Comparison of ENCODE assay signal across 11 cellular contexts in genomic region chr1:6002714-6003501, GRCh38. TPM values are rescaled to one million over a fixed set of nuclear protein-coding genes. Genes with fewer than 3 reads are reported as not detected.
DNase-seq lines count a peak whose midpoint lies in the region; ATAC-seq and TF ChIP-seq lines count a peak whose summit lies in the region.
"Had no signal": no experiment of that assay in that cellular context is flagged by ENCODE, and none has a peak within 500 bp of the region (broad histone marks: within the 10 kb centered on the region; RNA-seq: fewer than 3 reads in every experiment).

No MANE protein-coding gene starts in this region.

- in situ Hi-C loops in Panc1 (cut with HindIII; ENCODE audit: low pct_unique_long_range_greater_than_20kb, low sequenced_read_pairs): no loop called here

- no peak for TF ChIP-seq POLR2A in HCT116 (IDR thresholded peaks at IDR 0.05; ENCODE audit: borderline replicate concordance, extremely low read depth, insufficient read depth, insufficient read length)

- no peak for TF ChIP-seq RAD21 in HCT116 (IDR thresholded peaks at IDR 0.05; ENCODE audit: low read depth)

- H3K27ac ChIP-seq in HCT116 (ENCODE audit: low read depth, low read length) (no peak overlapping the region; the same call in 1 of the 2 replicates), Panc1 (ENCODE audit: low read length) (no peak overlapping the region), right atrium auricular region (peak overlapping the region; percentile 83 to 85)
- H3K27ac ChIP-seq: colonic mucosa had no signal

- no peak overlapping the region for H3K9ac ChIP-seq in HCT116 (ENCODE audit: low read length)

- no peak overlapping the region for H2AFZ ChIP-seq in HCT116 (ENCODE audit: low read depth, low read length, poor library complexity, severe bottlenecking)

- peak; percentile 55 for ATAC-seq in HCT116
- peak; percentile 34 for ATAC-seq in Panc1

- H3K4me3 ChIP-seq in HCT116 (replicated peaks in 1 of 2; ENCODE audit: low read depth in 1 of 2, low read length in 2 of 2) (no peak overlapping the region), Panc1 (ENCODE audit: low read depth in 2 of 2, low read length in 2 of 2) (no peak overlapping the region), right atrium auricular region (peak overlapping the region in 1 of 2 donors; percentile 9)
- H3K4me3 ChIP-seq: colonic mucosa had no signal

- intact Hi-C loops in HCT116 (cut with micrococcal nuclease): no loop called here
- intact Hi-C loops in Panc1 (cut with micrococcal nuclease; ENCODE audit: unreplicated experiment): no loop called here

- DNase-seq in HCT116 (ENCODE audit: low read depth, low spot score) (no peak), Panc1 (ENCODE audit: low read depth, low spot score) (no peak), right atrium auricular region (ENCODE audit: low spot score) (no peak), retina (peak; percentile 66), activated gamma-delta T cell treated with Interleukin-2 at 50 U/mL for 16 hours (no peak), cortex of kidney (lab: John Stamatoyannopoulos, UW) (no peak), GDM1 (lab: John Stamatoyannopoulos, UW) (no peak)
- DNase-seq: activated naive CD4-positive, alpha-beta T cell treated with Interleukin-2 at 50 U/mL for 16 hours; colonic mucosa; NCI-H1694 treated with DMSO at 0.1 percent for 48 hours; SIG-M5 had no signal

- H4K20me1 ChIP-seq in HCT116 (ENCODE audit: insufficient read depth): no peaks in the 10 kb centered on the region

- H3K4me2 ChIP-seq in HCT116 (ENCODE audit: low read length): no peak overlapping the region

- no peaks in the 10 kb centered on the region for H3K79me2 ChIP-seq in HCT116 (ENCODE audit: insufficient read depth, low read length)

- CTCF ChIA-PET in HCT116 (lab: Charles Lee): no interaction called here
- CTCF ChIA-PET in Panc1 (lab: Charles Lee): interaction anchor here (1.3 kb wide), 1 partner anchor 32 kb away, joined by 3 read pairs; no protein-coding TSS in a partner anchor

- POLR2A ChIA-PET in HCT116 (lab: Charles Lee) (no interaction called here), Panc1 (lab: Charles Lee) (interaction anchor here (0.5 kb wide), 1 partner anchor 207 kb away, joined by 3 read pairs; no protein-coding TSS in a partner anchor)

- BruUV-seq in HCT116 (replicated peaks; lab: Mats Ljungman, UMichigan): no TSS peak
- no TSS peak for BruUV-seq in Panc1 (replicated peaks; lab: Mats Ljungman, UMichigan)

- RAD21 ChIA-PET in HCT116 (lab: Charles Lee; ENCODE audit: low non-redundant PET in 1 of 2, low total read pairs in 2 of 2, uncharacterized antibody in 2 of 2, unreplicated experiment in 2 of 2): no interaction called here

- H3K9me3 ChIP-seq in HCT116 (ENCODE audit: control insufficient read depth in 1 of 2, insufficient read depth in 1 of 2, low read depth in 1 of 2, low read length in 2 of 2) (no peaks in the 10 kb centered on the region), Panc1 (ENCODE audit: control insufficient read depth, insufficient read depth, low read depth, low read length) (no peaks in the 10 kb centered on the region), right atrium auricular region (no peaks in the 10 kb centered on the region)
- H3K9me3 ChIP-seq: colonic mucosa had no signal

- no peaks in the 10 kb centered on the region for H3K9me2 ChIP-seq in HCT116 (ENCODE audit: insufficient read depth)

- H3K4me1 ChIP-seq in HCT116 (ENCODE audit: control insufficient read depth in 1 of 2, insufficient read depth in 2 of 2, low read length in 2 of 2): peaks cover 7 to 9% of the 10 kb centered on the region in 2 experiments
- peaks cover 5% of the 10 kb centered on the region; the same call in 1 of the 2 replicates for H3K4me1 ChIP-seq in Panc1 (ENCODE audit: control insufficient read depth, insufficient read depth, low read length)
- peaks cover 0 to 25% of the 10 kb centered on the region in 2 donors for H3K4me1 ChIP-seq in right atrium auricular region
- H3K4me1 ChIP-seq: colonic mucosa had no signal

- no peak for TF ChIP-seq CTCF in HCT116 (IDR thresholded peaks at IDR 0.05 in 2 of 3, conservative IDR thresholded peaks at IDR 0.05 in 1 of 3; ENCODE audit: borderline replicate concordance in 1 of 3, insufficient read depth in 1 of 3, low read depth in 2 of 3, low read length in 2 of 3)
- TF ChIP-seq CTCF in Panc1 (IDR thresholded peaks at IDR 0.05): no peak; the same call in 1 of the 2 replicates
- peak in 1 of 2 donors; percentile 39 for TF ChIP-seq CTCF in right atrium auricular region (IDR thresholded peaks at IDR 0.05)

- H3K27me3 ChIP-seq in HCT116 (ENCODE audit: insufficient read depth, low read length): no peaks in the 10 kb centered on the region
- no peaks in the 10 kb centered on the region for H3K27me3 ChIP-seq in Panc1 (ENCODE audit: control insufficient read depth, insufficient read depth, low read length)
- no peaks in the 10 kb centered on the region for H3K27me3 ChIP-seq in right atrium auricular region
- H3K27me3 ChIP-seq: colonic mucosa had no signal

- no peaks in the 10 kb centered on the region for H3K36me3 ChIP-seq in HCT116 (ENCODE audit: control insufficient read depth in 1 of 2, insufficient read depth in 2 of 2, low read length in 2 of 2)
- H3K36me3 ChIP-seq in Panc1 (ENCODE audit: control insufficient read depth, insufficient read depth, low read length): no peaks in the 10 kb centered on the region
- H3K36me3 ChIP-seq in right atrium auricular region: no peaks in the 10 kb centered on the region
- H3K36me3 ChIP-seq: colonic mucosa had no signal

TF ChIP-seq in HCT116, 20 proteins besides CTCF, POLR2A, EP300 and RAD21:
- TF ChIP-seq EZH2 (IDR thresholded peaks at IDR 0.05): no peak
- TF ChIP-seq ZFX (IDR thresholded peaks at IDR 0.05): no peak
- no peak for TF ChIP-seq YY1 (IDR thresholded peaks at IDR 0.05; ENCODE audit: extremely low read depth, insufficient replicate concordance, low read depth, low read length)
- TF ChIP-seq CBX3 (IDR thresholded peaks at IDR 0.05; ENCODE audit: low read depth): no peak
- no peak for TF ChIP-seq POLR2AphosphoS5 (IDR thresholded peaks at IDR 0.05; ENCODE audit: low read depth, low read length)

RNA-seq across cellular contexts. Expression of gene NPHP4, which starts 10.7 kb away (rescaled TPM):
- total RNA-seq in HCT116 (2021; ENCODE audit: unreplicated experiment) (20.0 TPM), Panc1 (2021; ENCODE audit: unreplicated experiment) (20.1 TPM), right atrium auricular region (1 to 10 TPM; 3.0 to 4.3 TPM)
- 12.5 and 13.5 TPM in 2 replicates for polyA plus RNA-seq in HCT116 (2012)
- 20.8 TPM for polyA plus RNA-seq in Panc1 (2012; ENCODE audit: insufficient read length)

RNA-seq across cellular contexts. Expression of gene KCNAB2, which starts 42.8 kb away (rescaled TPM):
- 18.1 TPM for total RNA-seq in HCT116 (2021; ENCODE audit: unreplicated experiment)
- 10.2 TPM in 2 replicates for polyA plus RNA-seq in HCT116 (2012)
- total RNA-seq in Panc1 (2021; ENCODE audit: unreplicated experiment): 27.6 TPM
- polyA plus RNA-seq in Panc1 (2012; ENCODE audit: insufficient read length): 27.2 TPM
- total RNA-seq in right atrium auricular region: 10 to 100 TPM in 1 of 2 donors, 1 to 10 TPM in 1; 9.3 to 14.3 TPM

Comparison
In these comparisons a context has a peak if more than half of its experiments do, and no peak if none do; other contexts are left out.
1. H3K27ac ChIP-seq: peak in right atrium auricular region (2 of 2); none in HCT116 (single experiment) and Panc1 (single experiment).